12 cellular contexts compared by ENCODE assay signal in the genomic region with DNA sequence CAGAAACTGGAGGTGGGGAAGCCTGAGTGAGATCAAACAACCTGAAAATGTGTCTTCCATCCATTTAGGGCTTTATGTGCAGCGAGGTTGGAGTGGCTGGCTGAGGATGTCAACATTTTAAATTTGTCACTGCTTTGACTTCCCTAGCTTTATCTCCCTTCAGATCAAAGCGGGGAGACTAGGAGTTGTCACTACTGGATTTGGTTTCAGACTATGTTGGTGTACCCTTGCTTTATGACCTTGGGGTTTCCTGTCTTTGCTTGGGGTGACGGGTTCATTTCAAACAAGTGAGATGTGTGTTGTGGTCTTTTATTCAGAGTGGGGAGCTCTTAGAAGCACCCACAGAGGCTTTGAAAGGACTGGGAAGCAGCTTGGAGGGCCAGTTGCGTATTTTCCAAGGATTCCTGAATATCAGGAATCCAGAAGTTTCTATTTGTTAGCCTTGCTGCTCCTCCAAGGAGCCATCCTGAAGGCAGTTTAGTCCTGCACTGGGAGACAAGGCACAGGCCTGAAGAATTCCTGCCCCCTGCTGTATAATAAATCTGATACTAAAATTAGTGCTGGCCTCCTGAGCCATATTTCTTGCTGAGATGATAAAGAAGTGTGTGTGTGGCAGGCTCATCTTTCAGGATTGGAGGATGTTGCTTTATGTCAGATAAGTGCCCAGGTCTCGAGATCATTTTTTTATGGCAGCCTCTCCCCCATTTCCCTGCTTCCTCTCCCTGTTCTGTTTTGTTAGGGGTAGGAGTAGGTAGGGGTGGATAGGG. TPM values are rescaled to one million over a fixed set of nuclear protein-coding genes. Genes with fewer than 3 reads are reported as not detected.
A peak's percentile ranks its signal among the peaks of the same experiment; 100 is the strongest.
DNase-seq lines count a peak whose midpoint lies in the region; ATAC-seq, FAIRE-seq and TF ChIP-seq lines count a peak whose summit lies in the region.
"Had no signal": no experiment of that assay in that cellular context is flagged by ENCODE, and none has a peak within 500 bp of the region (broad histone marks: within the 10 kb centered on the region; RNA-seq: fewer than 3 reads in every experiment).

No MANE protein-coding gene starts in this region.

- H3K9ac ChIP-seq in K562 (ENCODE audit: insufficient read depth in 1 of 2, low read depth in 2 of 2, low read length in 2 of 2): no peak overlapping the region

- H3K79me2 ChIP-seq in K562 (ENCODE audit: control insufficient read depth, insufficient read depth, low read length): peaks cover 27% of the 10 kb centered on the region
- H3K79me2 ChIP-seq in osteoblast (ENCODE audit: insufficient read depth, low read length): no peaks in the 10 kb centered on the region

- in situ Hi-C loops in K562 (cut with MboI): no loop called here

- H3K9me3 ChIP-seq in K562 (replicated peaks; ENCODE audit: control insufficient read depth, insufficient read depth, low read depth, low read length) (no peaks in the 10 kb centered on the region), osteoblast (ENCODE audit: low read depth, low read length) (no peaks in the 10 kb centered on the region)
- H3K9me3 ChIP-seq: SJSA1, upper lobe of left lung had no signal

- peaks cover 25% of the 10 kb centered on the region; the same call in 2 of the 3 replicates for H3K36me3 ChIP-seq in K562 (ENCODE audit: control insufficient read depth, insufficient read depth, low read length)
- no peaks in the 10 kb centered on the region for H3K36me3 ChIP-seq in osteoblast (ENCODE audit: insufficient read depth, low read length)
- H3K36me3 ChIP-seq: upper lobe of left lung had no signal

- ATAC-seq in K562: no peak

- no peak for TF ChIP-seq CTCF in K562 (IDR thresholded peaks at IDR 0.05 in 2 of 3, conservative IDR thresholded peaks at IDR 0.05 in 1 of 3; ENCODE audit: insufficient read depth in 2 of 3, low read depth in 1 of 3, low read length in 3 of 3)
- no peak for TF ChIP-seq CTCF in osteoblast (IDR thresholded peaks at IDR 0.05; ENCODE audit: extremely low read depth, low read depth, low read length)

- no TSS peak for BruUV-seq in K562 (replicated peaks; lab: Mats Ljungman, UMichigan)

- no peak overlapping the region for H3K4me3 ChIP-seq in K562
- no peak overlapping the region for H3K4me3 ChIP-seq in osteoblast (ENCODE audit: insufficient read depth, low read length)
- H3K4me3 ChIP-seq: SJSA1, upper lobe of left lung had no signal

- TF ChIP-seq RAD21 in K562 (CRISPR knock-in tag; conservative IDR thresholded peaks at IDR 0.05 in 1 of 2, IDR thresholded peaks at IDR 0.05 in 1 of 2): no peak

- WGBS in K562 (ENCODE audit: insufficient coverage, low coverage, missing lambda C conversion rate): 37% methylated on average over 5 of the region's 5 CpGs

- intact Hi-C loops in K562 (cut with micrococcal nuclease): no loop called here

- no peak overlapping the region for H3K27ac ChIP-seq in K562 (ENCODE audit: extremely low read depth, low read depth, low read length)
- H3K27ac ChIP-seq in osteoblast (ENCODE audit: low read depth, low read length): no peak overlapping the region
- H3K27ac ChIP-seq: HL-60, SJSA1, upper lobe of left lung had no signal

- CTCF ChIA-PET in K562 (lab: Yijun Ruan, JAX; ENCODE audit: low intra/inter-chr PET ratio): no interaction called here

- H2AFZ ChIP-seq in K562 (ENCODE audit: low read depth, low read length) (no peak overlapping the region), osteoblast (ENCODE audit: low read length) (no peak overlapping the region)

- H3K4me1 ChIP-seq in K562 (replicated peaks in 1 of 2; ENCODE audit: control insufficient read depth in 2 of 2, insufficient read depth in 2 of 2, low read length in 2 of 2) (peaks cover 10 to 42% of the 10 kb centered on the region in 2 experiments), osteoblast (ENCODE audit: insufficient read depth, low read length) (no peaks in the 10 kb centered on the region)
- H3K4me1 ChIP-seq: SJSA1 had no signal

- peak; percentile 71 for FAIRE-seq in K562 (lab: Jason Lieb, UNC)
- no peak for FAIRE-seq in GM19239 (lab: Jason Lieb, UNC)

- H4K20me1 ChIP-seq in K562 (replicated peaks; ENCODE audit: control insufficient read depth, insufficient read depth, low read length) (peaks cover 5% of the 10 kb centered on the region; the same call in 1 of the 2 replicates), osteoblast (ENCODE audit: insufficient read depth, low read length) (no peaks in the 10 kb centered on the region)

- H3K27me3 ChIP-seq in K562 (ENCODE audit: control insufficient read depth in 2 of 2, insufficient read depth in 2 of 2, low read length in 2 of 2): no peaks in the 10 kb centered on the region
- H3K27me3 ChIP-seq in osteoblast (ENCODE audit: insufficient read depth, low read length): no peaks in the 10 kb centered on the region
- H3K27me3 ChIP-seq: SJSA1, upper lobe of left lung had no signal

- TF ChIP-seq POLR2A in K562 (conservative IDR thresholded peaks at IDR 0.05): no peak

- DNase-seq in NCI-H2171 treated with DMSO at 0.1 percent for 48 hours (lab: John Stamatoyannopoulos, UW): peak; percentile 19
- DNase-seq in NCI-H2171 (lab: John Stamatoyannopoulos, UW): no peak
- DNase-seq in NCI-H69 (lab: John Stamatoyannopoulos, UW): peak; percentile 71
- peak in 2 of 4 experiments; percentile 12 to 18 for DNase-seq in K562 (ENCODE audit: extremely low read depth in 1 of 4, low spot score in 3 of 4)
- peak; percentile 26 for DNase-seq in osteoblast (ENCODE audit: insufficient read length, low spot score, missing footprints)
- DNase-seq in NCI-H1048 (lab: John Stamatoyannopoulos, UW): no peak
- DNase-seq in GM19239 (ENCODE audit: insufficient read length, low spot score): no peak
- no peak for DNase-seq in ureter (ENCODE audit: low spot score)
- DNase-seq: NCI-H2081, upper lobe of left lung had no signal

- H3K4me2 ChIP-seq in K562 (ENCODE audit: insufficient read depth, low read length) (no peak overlapping the region), osteoblast (ENCODE audit: insufficient read depth, low read length) (no peak overlapping the region)

- POLR2A ChIA-PET in K562 (lab: Yijun Ruan, JAX): interaction anchor here (0.7 to 1.3 kb wide), 2 partner anchors 15 kb away, joined by 3 to 5 read pairs; no protein-coding TSS in a partner anchor

- no peak for TF ChIP-seq EP300 in K562 (IDR thresholded peaks at IDR 0.05; ENCODE audit: low read length)

- H3K9me1 ChIP-seq in K562 (ENCODE audit: control insufficient read depth, insufficient read depth, low read length): no peaks in the 10 kb centered on the region

TF ChIP-seq in K562, 482 proteins besides CTCF, POLR2A, EP300 and RAD21 (continues in another document):
- TF ChIP-seq MEIS2 (IDR thresholded peaks at IDR 0.05; ENCODE audit: partially characterized antibody) (peak; percentile 21), ZNF263 (CRISPR knock-in tag; IDR thresholded peaks at IDR 0.05; ENCODE audit: borderline replicate concordance) (no peak), POLR2AphosphoS5 (IDR thresholded peaks at IDR 0.05; ENCODE audit: control insufficient read depth, insufficient read depth, low read depth, low read length) (no peak), KLF6 (CRISPR knock-in tag; IDR thresholded peaks at IDR 0.05; ENCODE audit: borderline replicate concordance) (no peak), BCOR (IDR thresholded peaks at IDR 0.05) (no peak), ZNF766 (CRISPR knock-in tag; conservative IDR thresholded peaks at IDR 0.05) (no peak), ZFP36 (IDR thresholded peaks at IDR 0.05; ENCODE audit: low read depth, low read length, partially characterized antibody) (no peak)
- TF ChIP-seq, protein P1, sequence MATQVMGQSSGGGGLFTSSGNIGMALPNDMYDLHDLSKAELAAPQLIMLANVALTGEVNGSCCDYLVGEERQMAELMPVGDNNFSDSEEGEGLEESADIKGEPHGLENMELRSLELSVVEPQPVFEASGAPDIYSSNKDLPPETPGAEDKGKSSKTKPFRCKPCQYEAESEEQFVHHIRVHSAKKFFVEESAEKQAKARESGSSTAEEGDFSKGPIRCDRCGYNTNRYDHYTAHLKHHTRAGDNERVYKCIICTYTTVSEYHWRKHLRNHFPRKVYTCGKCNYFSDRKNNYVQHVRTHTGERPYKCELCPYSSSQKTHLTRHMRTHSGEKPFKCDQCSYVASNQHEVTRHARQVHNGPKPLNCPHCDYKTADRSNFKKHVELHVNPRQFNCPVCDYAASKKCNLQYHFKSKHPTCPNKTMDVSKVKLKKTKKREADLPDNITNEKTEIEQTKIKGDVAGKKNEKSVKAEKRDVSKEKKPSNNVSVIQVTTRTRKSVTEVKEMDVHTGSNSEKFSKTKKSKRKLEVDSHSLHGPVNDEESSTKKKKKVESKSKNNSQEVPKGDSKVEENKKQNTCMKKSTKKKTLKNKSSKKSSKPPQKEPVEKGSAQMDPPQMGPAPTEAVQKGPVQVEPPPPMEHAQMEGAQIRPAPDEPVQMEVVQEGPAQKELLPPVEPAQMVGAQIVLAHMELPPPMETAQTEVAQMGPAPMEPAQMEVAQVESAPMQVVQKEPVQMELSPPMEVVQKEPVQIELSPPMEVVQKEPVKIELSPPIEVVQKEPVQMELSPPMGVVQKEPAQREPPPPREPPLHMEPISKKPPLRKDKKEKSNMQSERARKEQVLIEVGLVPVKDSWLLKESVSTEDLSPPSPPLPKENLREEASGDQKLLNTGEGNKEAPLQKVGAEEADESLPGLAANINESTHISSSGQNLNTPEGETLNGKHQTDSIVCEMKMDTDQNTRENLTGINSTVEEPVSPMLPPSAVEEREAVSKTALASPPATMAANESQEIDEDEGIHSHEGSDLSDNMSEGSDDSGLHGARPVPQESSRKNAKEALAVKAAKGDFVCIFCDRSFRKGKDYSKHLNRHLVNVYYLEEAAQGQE (CRISPR knock-in tag; IDR thresholded peaks at IDR 0.05; ENCODE audit: low read depth): no peak

RNA-seq across cellular contexts. Expression of a gene that starts 25.7 kb away (rescaled TPM):
- total RNA-seq in K562 (2011; cell fraction: chromatin; rRNA removed; ENCODE audit: low replicate concordance): 290 and 357 TPM in 2 replicates
- total RNA-seq in K562 (2011; cell fraction: nucleolus; rRNA removed): 109 and 121 TPM in 2 replicates
- 200 and 269 TPM in 2 replicates for total RNA-seq in K562 (2011; cell fraction: nucleoplasm; rRNA removed)
- total RNA-seq in K562 (2014; rRNA removed) (29.7 and 51.4 TPM in 2 replicates), K562 (2014; rRNA removed; fragmentation: Illumina TruSeq; extraction: Trizol) (42.4 and 50.3 TPM in 2 replicates), K562 (2015; rRNA removed; fragmentation: Illumina TruSeq; extraction: Trizol) (45.2 and 50.9 TPM in 2 replicates), K562 (2021) (60.4 and 61.8 TPM in 2 replicates), osteoblast (17.4 and 23.2 TPM in 2 replicates), ureter (230 TPM)
- polyA plus RNA-seq in K562 (2011; rRNA removed) (36.8 and 48.9 TPM in 2 replicates), K562 (2014; fragmentation: Illumina TruSeq; extraction: Trizol) (56.3 and 66.6 TPM in 2 replicates), K562 (2014; fragmentation: Nextera tagmentation; extraction: Ambion mirVana) (1 to 10 TPM; 4.6 to 5.3 TPM), K562 (2014; rRNA removed) (30.5 and 35.5 TPM in 2 replicates)
- polyA plus RNA-seq in K562 (2011; cell fraction: cytosol; rRNA removed): 25.6 and 43.5 TPM in 2 replicates
- polyA plus RNA-seq in K562 (2011; cell fraction: nucleus; rRNA removed): 61.4 and 77.7 TPM in 2 replicates
- 37.7 and 43.6 TPM in 2 replicates for polyA plus RNA-seq in K562 (2012)
- polyA minus RNA-seq in K562 (2011; rRNA and poly(A)+ RNA removed): 72.6 and 78.9 TPM in 2 replicates
- polyA minus RNA-seq in K562 (2011; cell fraction: cytosol; rRNA and poly(A)+ RNA removed): 32.4 and 39.6 TPM in 2 replicates
- 38.9 and 58.1 TPM in 2 replicates for polyA minus RNA-seq in K562 (2011; cell fraction: nucleus; rRNA and poly(A)+ RNA removed)

Comparison
In these comparisons a context has a peak if more than half of its experiments do, and no peak if none do; other contexts are left out.
1. DNase-seq: peak in NCI-H2171 treated with DMSO at 0.1 percent for 48 hours (single experiment), NCI-H69 (single experiment) and osteoblast (single experiment); none in NCI-H2171 (single experiment), NCI-H1048 (single experiment), GM19239 (single experiment) and ureter (single experiment).